In the genomic region with DNA sequence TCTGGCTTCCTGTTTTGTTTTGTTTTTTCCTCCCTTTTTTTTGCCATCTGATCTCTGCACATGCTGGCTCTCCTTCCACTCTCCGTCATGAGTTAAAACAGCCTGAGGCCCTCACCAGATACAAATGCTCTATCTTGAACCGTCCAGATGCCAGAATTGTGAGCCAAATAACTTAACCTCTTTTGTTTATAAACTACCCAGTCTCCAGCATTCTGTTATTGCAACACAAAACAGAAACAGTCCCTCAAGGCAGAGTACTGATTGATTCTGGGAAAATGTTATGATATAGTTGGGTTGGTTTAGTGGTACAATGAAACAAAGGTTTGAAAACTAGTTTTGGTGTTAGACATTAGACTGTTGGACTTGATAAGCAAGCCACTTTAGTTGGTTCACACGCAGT, we compare ENCODE assay signal across 16 cellular contexts.
DNase-seq lines count a peak whose midpoint lies in the region; ATAC-seq and TF ChIP-seq lines count a peak whose summit lies in the region.
"Had no signal": no experiment of that assay in that cellular context is flagged by ENCODE, and none has a peak within 500 bp of the region (broad histone marks: within the 10 kb centered on the region; RNA-seq: fewer than 3 reads in every experiment).

No MANE protein-coding gene starts in this region.

- H3K4me3 ChIP-seq in adipocyte (ENCODE audit: low read length) = no peak overlapping the region
- no peak overlapping the region for H3K4me3 ChIP-seq in fibroblast of pulmonary artery (replicated peaks; ENCODE audit: low read depth, low read length)
- H3K4me3 ChIP-seq: dorsolateral prefrontal cortex had no signal

- H3K27ac Mint-ChIP-seq in nephron = peak overlapping the region; percentile 12 to 27 (median 18)
- H3K27ac Mint-ChIP-seq in activated CD4-positive, alpha-beta T cell treated with anti-CD3 and anti-CD28 coated beads for 36 hours = no peak overlapping the region
- H3K27ac Mint-ChIP-seq: activated naive CD4-positive, alpha-beta T cell treated with anti-CD3 and anti-CD28 coated beads, Interleukin-2, amount 50 U/mL, for 72 hours; CD14-positive monocyte; stimulated activated naive CD8-positive, alpha-beta T cell treated with anti-CD3 and anti-CD28 coated beads, Interleukin-15, amount 100 ng/mL, for 72 hours had no signal

- H3K36me3 Mint-ChIP-seq in nephron (ENCODE audit: low read depth) = no peaks in the 10 kb centered on the region
- no peaks in the 10 kb centered on the region for H3K36me3 Mint-ChIP-seq in activated CD4-positive, alpha-beta T cell treated with anti-CD3 and anti-CD28 coated beads for 36 hours (ENCODE audit: low read depth)
- H3K36me3 Mint-ChIP-seq: activated naive CD4-positive, alpha-beta T cell treated with anti-CD3 and anti-CD28 coated beads, Interleukin-2, amount 50 U/mL, for 72 hours; CD14-positive monocyte had no signal

- intact Hi-C loops in activated CD4-positive, alpha-beta T cell treated with anti-CD3 and anti-CD28 coated beads for 36 hours (cut with DNase I, micrococcal nuclease) = no loop called here
- intact Hi-C loops in posterior vena cava (cut with DNase I) = no loop called here

- no peak overlapping the region for H3K9ac ChIP-seq in adipocyte (ENCODE audit: low read length)

- H3K4me1 Mint-ChIP-seq in nephron = peaks cover 6% of the 10 kb centered on the region
- H3K4me1 Mint-ChIP-seq in activated CD4-positive, alpha-beta T cell treated with anti-CD3 and anti-CD28 coated beads for 36 hours = no peaks in the 10 kb centered on the region
- H3K4me1 Mint-ChIP-seq: CD14-positive monocyte; stimulated activated naive CD8-positive, alpha-beta T cell treated with anti-CD3 and anti-CD28 coated beads, Interleukin-15, amount 100 ng/mL, for 72 hours had no signal

- CTCF ChIA-PET in activated CD4-positive, alpha-beta T cell treated with anti-CD3 and anti-CD28 coated beads for 36 hours (lab: Charles Lee) = no interaction called here

- H3K4me3 Mint-ChIP-seq in nephron = peak overlapping the region in 1 of 3 experiments; percentile 12
- no peak overlapping the region for H3K4me3 Mint-ChIP-seq in activated CD4-positive, alpha-beta T cell treated with anti-CD3 and anti-CD28 coated beads for 36 hours
- H3K4me3 Mint-ChIP-seq: CD14-positive monocyte; stimulated activated naive CD8-positive, alpha-beta T cell treated with anti-CD3 and anti-CD28 coated beads, Interleukin-15, amount 100 ng/mL, for 72 hours had no signal

- H3K27me3 ChIP-seq in adipocyte (replicated peaks; ENCODE audit: control insufficient read depth, insufficient read depth, low read length) = no peaks in the 10 kb centered on the region
- H3K27me3 ChIP-seq: dorsolateral prefrontal cortex had no signal

- ATAC-seq in activated CD4-positive, alpha-beta T cell treated with anti-CD3 and anti-CD28 coated beads for 36 hours = no peak
- ATAC-seq in GM18907 (IDR thresholded peaks at IDR 0.05; ENCODE audit: unreplicated experiment) = no peak
- ATAC-seq: activated naive CD4-positive, alpha-beta T cell treated with anti-CD3 and anti-CD28 coated beads, Interleukin-2, amount 50 U/mL, for 72 hours; PC-3; stimulated activated naive CD8-positive, alpha-beta T cell treated with anti-CD3 and anti-CD28 coated beads, Interleukin-15, amount 100 ng/mL, for 72 hours had no signal

- H3K27me3 Mint-ChIP-seq in nephron (ENCODE audit: low read depth) = no peaks in the 10 kb centered on the region
- H3K27me3 Mint-ChIP-seq in activated CD4-positive, alpha-beta T cell treated with anti-CD3 and anti-CD28 coated beads for 36 hours = no peaks in the 10 kb centered on the region
- H3K27me3 Mint-ChIP-seq: stimulated activated naive CD8-positive, alpha-beta T cell treated with anti-CD3 and anti-CD28 coated beads, Interleukin-15, amount 100 ng/mL, for 72 hours had no signal

- TF ChIP-seq CTCF in fibroblast of pulmonary artery (IDR thresholded peaks at IDR 0.05; ENCODE audit: low read length, missing control alignments) (no peak), nephron (IDR thresholded peaks at IDR 0.05; ENCODE audit: unreplicated experiment in 3 of 3) (no peak)

- POLR2A ChIA-PET in activated CD4-positive, alpha-beta T cell treated with anti-CD3 and anti-CD28 coated beads for 36 hours (lab: Charles Lee) = no interaction called here

- no peaks in the 10 kb centered on the region for H3K36me3 ChIP-seq in adipocyte (ENCODE audit: control insufficient read depth, insufficient read depth, low read length, severe bottlenecking)

- H3K4me1 ChIP-seq in adipocyte (ENCODE audit: control insufficient read depth, insufficient read depth, low read length) = no peaks in the 10 kb centered on the region

- H3K9me3 Mint-ChIP-seq in nephron = no peaks in the 10 kb centered on the region
- peaks cover 5% of the 10 kb centered on the region for H3K9me3 Mint-ChIP-seq in activated CD4-positive, alpha-beta T cell treated with anti-CD3 and anti-CD28 coated beads for 36 hours (ENCODE audit: low read depth)

- DNase-seq in ELF-1 (ENCODE audit: low read depth, low spot score) (peak; percentile 49), adipocyte (ENCODE audit: low read depth) (peak; percentile 89), fibroblast of pulmonary artery (ENCODE audit: low read depth) (peak; percentile 99), T-helper 1 cell (no peak), posterior vena cava (ENCODE audit: low spot score) (no peak)
- no peak for DNase-seq in activated CD4-positive, alpha-beta T cell treated with anti-CD3 and anti-CD28 coated beads for 36 hours
- DNase-seq: dorsolateral prefrontal cortex; hippocampal formation; Karpas-422; NCI-H2107; PC-3; stimulated activated naive CD8-positive, alpha-beta T cell treated with anti-CD3 and anti-CD28 coated beads, Interleukin-15, amount 100 ng/mL, for 72 hours had no signal

- H3K9me3 ChIP-seq in adipocyte (ENCODE audit: control insufficient read depth, low read length) = no peaks in the 10 kb centered on the region

Comparison
In these comparisons a context has a peak if more than half of its experiments do, and no peak if none do; other contexts are left out.
1. DNase-seq: peak in ELF-1 (single experiment), adipocyte (single experiment) and fibroblast of pulmonary artery (single experiment); none in activated CD4-positive, alpha-beta T cell treated with anti-CD3 and anti-CD28 coated beads for 36 hours (single experiment), T-helper 1 cell (0 of 5) and posterior vena cava (single experiment).